26 cellular contexts compared by ENCODE assay signal in the genomic region with DNA sequence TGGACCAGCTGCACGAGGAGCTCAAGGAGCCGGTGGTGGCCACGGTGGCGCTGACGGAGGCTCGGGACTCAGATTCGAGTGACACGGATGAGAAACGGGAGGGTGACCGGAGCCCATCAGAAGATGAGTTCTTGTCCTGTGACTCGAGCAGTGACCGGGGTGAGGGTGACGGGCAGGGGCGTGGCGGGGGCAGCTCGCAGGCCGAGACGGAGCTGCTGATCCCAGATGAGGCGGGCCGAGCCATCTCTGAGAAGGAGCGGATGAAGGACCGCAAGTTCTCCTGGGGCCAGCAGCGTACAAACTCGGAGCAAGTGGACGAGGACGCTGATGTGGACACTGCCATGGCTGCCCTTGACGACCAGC. TPM values are rescaled to one million over a fixed set of nuclear protein-coding genes. Genes with fewer than 3 reads are reported as not detected.
A peak's percentile ranks its signal among the peaks of the same experiment; 100 is the strongest.
DNase-seq lines count a peak whose midpoint lies in the region; ATAC-seq, FAIRE-seq and TF ChIP-seq lines count a peak whose summit lies in the region.
"Had no signal": no experiment of that assay in that cellular context is flagged by ENCODE, and none has a peak within 500 bp of the region (broad histone marks: within the 10 kb centered on the region; RNA-seq: fewer than 3 reads in every experiment).

No MANE protein-coding gene starts in this region.

- no peaks in the 10 kb centered on the region for H3K9me3 ChIP-seq in CD8-positive, alpha-beta T cell (ENCODE audit: low read length)
- H3K9me3 ChIP-seq in naive thymus-derived CD4-positive, alpha-beta T cell (ENCODE audit: control insufficient read depth in 2 of 3, low read length in 3 of 3), result no peaks in the 10 kb centered on the region
- H3K9me3 ChIP-seq: A549, BE2C, stomach, transverse colon had no signal

- peak overlapping the region; percentile 89 for H3K27ac Mint-ChIP-seq in activated CD4-positive, alpha-beta T cell treated with anti-CD3 and anti-CD28 coated beads, Interleukin-2, amount 10 ng/mL, durations not matched to agents 7 days and 5 days
- peak overlapping the region; percentile 90 for H3K27ac Mint-ChIP-seq in CD8-positive, alpha-beta T cell
- peak overlapping the region; percentile 89 for H3K27ac Mint-ChIP-seq in activated T-helper 2 cell treated with anti-CD3 and anti-CD28 coated beads, Interferon-gamma antibody, Interleukin-2, Interleukin-4, amounts not matched to agents 10 μg/mL and 5 μg/mL and 100 μg/mL, durations not matched to agents 14 hours and 24 hours and 36 hours
- peak overlapping the region; percentile 87 to 97 (median 92) for H3K27ac Mint-ChIP-seq in naive thymus-derived CD4-positive, alpha-beta T cell
- H3K27ac Mint-ChIP-seq: dendritic cell treated with granulocyte-macrophage colony-stimulating factor and Interleukin-4, amounts not matched to agents 40 ng/mL and 50 ng/mL, for 4 days had no signal

- CTCF ChIA-PET in activated CD4-positive, alpha-beta T cell treated with anti-CD3 and anti-CD28 coated beads, Interleukin-2, amount 10 ng/mL, durations not matched to agents 7 days and 5 days (lab: Charles Lee), result interaction anchor here (0.6 to 4.7 kb wide), 8 partner anchors 10 to 1515 kb away, joined by 3 to 22 read pairs (median 8); no protein-coding TSS in a partner anchor
- CTCF ChIA-PET in CD8-positive, alpha-beta T cell (lab: Charles Lee), result interaction anchor here (0.7 to 2.4 kb wide), 5 partner anchors 7 to 1371 kb away, joined by 3 to 12 read pairs (median 3); no protein-coding TSS in a partner anchor
- CTCF ChIA-PET in naive thymus-derived CD4-positive, alpha-beta T cell (lab: Charles Lee), result interaction anchor here (0.9 to 2.0 kb wide), 3 partner anchors 15 to 59 kb away, joined by 4 to 9 read pairs (median 4); no protein-coding TSS in a partner anchor

- no peak overlapping the region for H3K4me3 Mint-ChIP-seq in activated CD4-positive, alpha-beta T cell treated with anti-CD3 and anti-CD28 coated beads, Interleukin-2, amount 10 ng/mL, durations not matched to agents 7 days and 5 days
- H3K4me3 Mint-ChIP-seq in CD8-positive, alpha-beta T cell, result peak overlapping the region; percentile 26
- no peak overlapping the region for H3K4me3 Mint-ChIP-seq in activated T-helper 2 cell treated with anti-CD3 and anti-CD28 coated beads, Interferon-gamma antibody, Interleukin-2, Interleukin-4, amounts not matched to agents 10 μg/mL and 5 μg/mL and 100 μg/mL, durations not matched to agents 14 hours and 24 hours and 36 hours (ENCODE audit: low read depth)
- H3K4me3 Mint-ChIP-seq in naive thymus-derived CD4-positive, alpha-beta T cell, result peak overlapping the region in 9 of 10 donors; percentile 33 to 86 (median 66)
- H3K4me3 Mint-ChIP-seq: dendritic cell treated with granulocyte-macrophage colony-stimulating factor and Interleukin-4, amounts not matched to agents 40 ng/mL and 50 ng/mL, for 4 days; H9 had no signal

- no peaks in the 10 kb centered on the region for H3K27me3 Mint-ChIP-seq in activated CD4-positive, alpha-beta T cell treated with anti-CD3 and anti-CD28 coated beads, Interleukin-2, amount 10 ng/mL, durations not matched to agents 7 days and 5 days
- H3K27me3 Mint-ChIP-seq in CD8-positive, alpha-beta T cell (ENCODE audit: low read depth), result no peaks in the 10 kb centered on the region
- H3K27me3 Mint-ChIP-seq in activated T-helper 2 cell treated with anti-CD3 and anti-CD28 coated beads, Interferon-gamma antibody, Interleukin-2, Interleukin-4, amounts not matched to agents 10 μg/mL and 5 μg/mL and 100 μg/mL, durations not matched to agents 14 hours and 24 hours and 36 hours (ENCODE audit: low read depth), result no peaks in the 10 kb centered on the region
- H3K27me3 Mint-ChIP-seq in naive thymus-derived CD4-positive, alpha-beta T cell, result no peaks in the 10 kb centered on the region
- H3K27me3 Mint-ChIP-seq: dendritic cell treated with granulocyte-macrophage colony-stimulating factor and Interleukin-4, amounts not matched to agents 40 ng/mL and 50 ng/mL, for 4 days had no signal

- peaks cover 75% of the 10 kb centered on the region for H3K36me3 Mint-ChIP-seq in activated CD4-positive, alpha-beta T cell treated with anti-CD3 and anti-CD28 coated beads, Interleukin-2, amount 10 ng/mL, durations not matched to agents 7 days and 5 days (ENCODE audit: low read depth)
- peaks cover 46% of the 10 kb centered on the region for H3K36me3 Mint-ChIP-seq in CD8-positive, alpha-beta T cell
- peaks cover 61% of the 10 kb centered on the region for H3K36me3 Mint-ChIP-seq in activated T-helper 2 cell treated with anti-CD3 and anti-CD28 coated beads, Interferon-gamma antibody, Interleukin-2, Interleukin-4, amounts not matched to agents 10 μg/mL and 5 μg/mL and 100 μg/mL, durations not matched to agents 14 hours and 24 hours and 36 hours (ENCODE audit: low read depth)
- H3K36me3 Mint-ChIP-seq in naive thymus-derived CD4-positive, alpha-beta T cell, result peaks cover 10 to 45% (median 28%) of the 10 kb centered on the region in 5 donors

- H3K27ac ChIP-seq in CD8-positive, alpha-beta T cell (ENCODE audit: low read depth, low read length), result peak overlapping the region; percentile 59
- peak overlapping the region; percentile 87 for H3K27ac ChIP-seq in naive thymus-derived CD4-positive, alpha-beta T cell (ENCODE audit: low read depth, low read length)
- H3K27ac ChIP-seq: A549, cardiac muscle cell had no signal

- TF ChIP-seq CTCF in CD8-positive, alpha-beta T cell (IDR thresholded peaks at IDR 0.05), result no peak

- POLR2A ChIA-PET in activated CD4-positive, alpha-beta T cell treated with anti-CD3 and anti-CD28 coated beads, Interleukin-2, amount 10 ng/mL, durations not matched to agents 7 days and 5 days (lab: Charles Lee), result interaction anchor here (1.2 kb wide), 1 partner anchor 19 kb away, joined by 3 read pairs; no protein-coding TSS in a partner anchor
- POLR2A ChIA-PET in CD8-positive, alpha-beta T cell (lab: Charles Lee), result interaction anchor here (0.6 to 3.4 kb wide), 13 partner anchors 14 to 690 kb away, joined by 3 to 49 read pairs (median 4); a partner anchor contains a TSS
- POLR2A ChIA-PET in naive thymus-derived CD4-positive, alpha-beta T cell (lab: Charles Lee), result interaction anchor here (0.6 to 14.7 kb wide), 10 partner anchors 11 to 219 kb away, joined by 3 to 202 read pairs (median 5); a partner anchor contains a TSS

- H3K4me3 ChIP-seq in CD8-positive, alpha-beta T cell (ENCODE audit: low read depth, low read length), result peak overlapping the region; percentile 0
- no peak overlapping the region for H3K4me3 ChIP-seq in naive thymus-derived CD4-positive, alpha-beta T cell (ENCODE audit: low read length)
- H3K4me3 ChIP-seq: A549, cardiac muscle cell, stomach, transverse colon had no signal

- FAIRE-seq in GM19239 (lab: Jason Lieb, UNC), result no peak
- FAIRE-seq: A549, D721Med had no signal

- H3K9me3 Mint-ChIP-seq in activated CD4-positive, alpha-beta T cell treated with anti-CD3 and anti-CD28 coated beads, Interleukin-2, amount 10 ng/mL, durations not matched to agents 7 days and 5 days, result no peaks in the 10 kb centered on the region
- H3K9me3 Mint-ChIP-seq in CD8-positive, alpha-beta T cell, result no peaks in the 10 kb centered on the region
- H3K9me3 Mint-ChIP-seq in activated T-helper 2 cell treated with anti-CD3 and anti-CD28 coated beads, Interferon-gamma antibody, Interleukin-2, Interleukin-4, amounts not matched to agents 10 μg/mL and 5 μg/mL and 100 μg/mL, durations not matched to agents 14 hours and 24 hours and 36 hours, result no peaks in the 10 kb centered on the region
- peaks cover 0 to 1% (median 0%) of the 10 kb centered on the region in 11 donors for H3K9me3 Mint-ChIP-seq in naive thymus-derived CD4-positive, alpha-beta T cell
- H3K9me3 Mint-ChIP-seq: dendritic cell treated with granulocyte-macrophage colony-stimulating factor and Interleukin-4, amounts not matched to agents 40 ng/mL and 50 ng/mL, for 4 days; H9 had no signal

- peaks cover 88% of the 10 kb centered on the region for H3K4me1 ChIP-seq in CD8-positive, alpha-beta T cell (ENCODE audit: insufficient read depth, low read length)
- H3K4me1 ChIP-seq in naive thymus-derived CD4-positive, alpha-beta T cell (ENCODE audit: control insufficient read depth in 2 of 2, insufficient read depth in 2 of 2, low read length in 2 of 2), result peaks cover 67 to 83% of the 10 kb centered on the region in 2 donors
- H3K4me1 ChIP-seq: A549, transverse colon had no signal

- no peak for DNase-seq in activated CD4-positive, alpha-beta T cell treated with anti-CD3 and anti-CD28 coated beads, Interleukin-2, amount 10 ng/mL, durations not matched to agents 7 days and 5 days
- DNase-seq in activated CD4-positive, alpha-beta T cell treated with anti-CD3 and anti-CD28 coated beads for 48 hours, result no peak
- DNase-seq in CD8-positive, alpha-beta T cell, result no peak
- DNase-seq in activated T-helper 2 cell treated with anti-CD3 and anti-CD28 coated beads, Interferon-gamma antibody, Interleukin-2, Interleukin-4, amounts not matched to agents 10 μg/mL and 5 μg/mL and 100 μg/mL, durations not matched to agents 14 hours and 24 hours and 36 hours (ENCODE audit: low spot score), result no peak
- DNase-seq in naive thymus-derived CD4-positive, alpha-beta T cell, result no peak
- no peak for DNase-seq in GM19239 (ENCODE audit: insufficient read length, low spot score)
- DNase-seq: activated CD4-positive, alpha-beta T cell treated with anti-CD3 and anti-CD28 coated beads, Interleukin-2, amount 50 U/mL, for 4 hours; amygdala; BE2C; EL; glutamatergic neuron; mammary epithelial cell; NCI-H1105 treated with DMSO at 0.1 percent for 48 hours; NCI-H2029 treated with DMSO at 0.1 percent for 48 hours; NCI-H226; Right ventricle myocardium superior; stimulated activated CD4-positive, alpha-beta T cell treated with anti-CD3 and anti-CD28 coated beads, Interleukin-2, amount 100 ng/mL, for 48 hours; stomach; transverse colon had no signal

- H3K27me3 ChIP-seq in CD8-positive, alpha-beta T cell (ENCODE audit: insufficient read depth, low read length), result no peaks in the 10 kb centered on the region
- no peaks in the 10 kb centered on the region for H3K27me3 ChIP-seq in naive thymus-derived CD4-positive, alpha-beta T cell (ENCODE audit: control insufficient read depth in 2 of 2, insufficient read depth in 2 of 2, low read length in 2 of 2)
- H3K27me3 ChIP-seq: BE2C, cardiac muscle cell, stomach, transverse colon had no signal

- peaks cover 4% of the 10 kb centered on the region for H3K36me3 ChIP-seq in CD8-positive, alpha-beta T cell (ENCODE audit: insufficient read depth, low read length)
- H3K36me3 ChIP-seq in naive thymus-derived CD4-positive, alpha-beta T cell (ENCODE audit: control insufficient read depth in 2 of 3, insufficient read depth in 3 of 3, low read length in 3 of 3), result peaks cover 0 to 12% (median 6%) of the 10 kb centered on the region in 3 experiments

- intact Hi-C loops in CD8-positive, alpha-beta T cell (cut with DNase I, micrococcal nuclease), result no loop called here
- intact Hi-C loops in activated T-helper 2 cell treated with anti-CD3 and anti-CD28 coated beads, Interferon-gamma antibody, Interleukin-2, Interleukin-4, amounts not matched to agents 10 μg/mL and 5 μg/mL and 100 μg/mL, durations not matched to agents 14 hours and 24 hours and 36 hours (cut with micrococcal nuclease), result no loop called here
- intact Hi-C loops in naive thymus-derived CD4-positive, alpha-beta T cell (cut with micrococcal nuclease), result loop anchor here (5.0 to 10.0 kb wide), 2 partner anchors 241 to 243 kb away; a partner anchor contains a TSS

- ATAC-seq in CD8-positive, alpha-beta T cell, result no peak
- no peak for ATAC-seq in naive thymus-derived CD4-positive, alpha-beta T cell
- no peak for ATAC-seq in GM18498 (IDR thresholded peaks at IDR 0.05; ENCODE audit: unreplicated experiment)
- ATAC-seq in GM21390 (IDR thresholded peaks at IDR 0.05; ENCODE audit: unreplicated experiment), result no peak

- H3K4me1 Mint-ChIP-seq in activated CD4-positive, alpha-beta T cell treated with anti-CD3 and anti-CD28 coated beads, Interleukin-2, amount 10 ng/mL, durations not matched to agents 7 days and 5 days, result peaks cover 90% of the 10 kb centered on the region
- H3K4me1 Mint-ChIP-seq in CD8-positive, alpha-beta T cell (ENCODE audit: low read depth), result peaks cover 78% of the 10 kb centered on the region
- peaks cover 63% of the 10 kb centered on the region for H3K4me1 Mint-ChIP-seq in activated T-helper 2 cell treated with anti-CD3 and anti-CD28 coated beads, Interferon-gamma antibody, Interleukin-2, Interleukin-4, amounts not matched to agents 10 μg/mL and 5 μg/mL and 100 μg/mL, durations not matched to agents 14 hours and 24 hours and 36 hours (ENCODE audit: low read depth)
- H3K4me1 Mint-ChIP-seq in naive thymus-derived CD4-positive, alpha-beta T cell, result peaks cover 53 to 94% (median 80%) of the 10 kb centered on the region in 7 donors
- H3K4me1 Mint-ChIP-seq: H9 had no signal

RNA-seq across cellular contexts. Expression of a gene that starts 32.8 kb away (rescaled TPM):
- 100 to 1,000 TPM in 1 of 2 experiments, 10 to 100 TPM in 1; 90.8 to 105 TPM for total RNA-seq in activated CD4-positive, alpha-beta T cell treated with anti-CD3 and anti-CD28 coated beads, Interleukin-2, amount 10 ng/mL, durations not matched to agents 7 days and 5 days
- total RNA-seq in CD8-positive, alpha-beta T cell, result 10 to 100 TPM; 83.5 to 91.0 TPM
- total RNA-seq in activated T-helper 2 cell treated with anti-CD3 and anti-CD28 coated beads, Interferon-gamma antibody, Interleukin-2, Interleukin-4, amounts not matched to agents 10 μg/mL and 5 μg/mL and 100 μg/mL, durations not matched to agents 14 hours and 24 hours and 36 hours, result 45.6 and 52.3 TPM in 2 replicates
- 100 to 1,000 TPM in 3 of 5 experiments, 10 to 100 TPM in 2; 94.9 to 156 (median 118) TPM for total RNA-seq in naive thymus-derived CD4-positive, alpha-beta T cell
- 10 to 100 TPM; 41.0 to 87.2 TPM for polyA plus RNA-seq in naive thymus-derived CD4-positive, alpha-beta T cell

RNA-seq across cellular contexts. Expression of a gene that starts 32.9 kb away (rescaled TPM):
- total RNA-seq in activated CD4-positive, alpha-beta T cell treated with anti-CD3 and anti-CD28 coated beads, Interleukin-2, amount 10 ng/mL, durations not matched to agents 7 days and 5 days, result 10 to 100 TPM; 83.9 to 89.2 TPM
- total RNA-seq in CD8-positive, alpha-beta T cell, result 100 to 1,000 TPM; 176 to 190 TPM
- total RNA-seq in activated T-helper 2 cell treated with anti-CD3 and anti-CD28 coated beads, Interferon-gamma antibody, Interleukin-2, Interleukin-4, amounts not matched to agents 10 μg/mL and 5 μg/mL and 100 μg/mL, durations not matched to agents 14 hours and 24 hours and 36 hours, result 54.4 and 59.6 TPM in 2 replicates
- 100 to 1,000 TPM in 2 of 5 experiments, 10 to 100 TPM in 3; 66.2 to 118 (median 95.8) TPM for total RNA-seq in naive thymus-derived CD4-positive, alpha-beta T cell
- polyA plus RNA-seq in naive thymus-derived CD4-positive, alpha-beta T cell, result 100 to 1,000 TPM; 175 to 234 TPM

RNA-seq across cellular contexts. Expression of a gene that starts 44.1 kb away (rescaled TPM):
- 10 to 100 TPM; 52.0 to 58.5 TPM for total RNA-seq in activated CD4-positive, alpha-beta T cell treated with anti-CD3 and anti-CD28 coated beads, Interleukin-2, amount 10 ng/mL, durations not matched to agents 7 days and 5 days
- 10 to 100 TPM; 18.9 to 19.6 TPM for total RNA-seq in CD8-positive, alpha-beta T cell
- 52.5 and 55.8 TPM in 2 replicates for total RNA-seq in activated T-helper 2 cell treated with anti-CD3 and anti-CD28 coated beads, Interferon-gamma antibody, Interleukin-2, Interleukin-4, amounts not matched to agents 10 μg/mL and 5 μg/mL and 100 μg/mL, durations not matched to agents 14 hours and 24 hours and 36 hours
- total RNA-seq in naive thymus-derived CD4-positive, alpha-beta T cell, result 10 to 100 TPM; 13.8 to 52.9 (median 34.7) TPM
- polyA plus RNA-seq in naive thymus-derived CD4-positive, alpha-beta T cell, result 10 to 100 TPM; 48.9 to 68.2 TPM

Comparison
In these comparisons a context has a peak if more than half of its experiments do, and no peak if none do; other contexts are left out.
1. H3K4me3 Mint-ChIP-seq: peak in CD8-positive, alpha-beta T cell (single experiment) and naive thymus-derived CD4-positive, alpha-beta T cell (9 of 10); none in activated CD4-positive, alpha-beta T cell treated with anti-CD3 and anti-CD28 coated beads, Interleukin-2, amount 10 ng/mL, durations not matched to agents 7 days and 5 days (single experiment) and activated T-helper 2 cell treated with anti-CD3 and anti-CD28 coated beads, Interferon-gamma antibody, Interleukin-2, Interleukin-4, amounts not matched to agents 10 μg/mL and 5 μg/mL and 100 μg/mL, durations not matched to agents 14 hours and 24 hours and 36 hours (single experiment).
2. intact Hi-C loops: an anchor here in naive thymus-derived CD4-positive, alpha-beta T cell (5.0 to 10.0 kb wide); none called in CD8-positive, alpha-beta T cell and activated T-helper 2 cell treated with anti-CD3 and anti-CD28 coated beads, Interferon-gamma antibody, Interleukin-2, Interleukin-4, amounts not matched to agents 10 μg/mL and 5 μg/mL and 100 μg/mL, durations not matched to agents 14 hours and 24 hours and 36 hours.
3. Peak in every context shown above with its lines, with median percentiles within 50 percentile points of each other: H3K27ac Mint-ChIP-seq.